Comparison of ENCODE assay signal across 8 cellular contexts in genomic region chr7:55415173-55415778, GRCh38. TPM values are rescaled to one million over a fixed set of nuclear protein-coding genes. Genes with fewer than 3 reads are reported as not detected.
DNase-seq lines count a peak whose midpoint lies in the region; ATAC-seq, FAIRE-seq and TF ChIP-seq lines count a peak whose summit lies in the region.

No MANE protein-coding gene starts in this region.

- no peak overlapping the region for H3K4me2 ChIP-seq in astrocyte (ENCODE audit: low read length)

- H3K36me3 ChIP-seq in A673 (ENCODE audit: insufficient read depth, low read length, poor library complexity, severe bottlenecking): no peaks in the 10 kb centered on the region
- no peaks in the 10 kb centered on the region for H3K36me3 ChIP-seq in astrocyte (ENCODE audit: insufficient read depth, low read length)

- H3K4me1 ChIP-seq in A673 (ENCODE audit: insufficient read depth, low read length, poor library complexity, severe bottlenecking): no peaks in the 10 kb centered on the region
- H3K4me1 ChIP-seq in astrocyte (ENCODE audit: insufficient read depth, low read length): no peaks in the 10 kb centered on the region

- CTCF ChIA-PET in A673 (lab: Charles Lee): interaction anchor here (0.5 to 1.0 kb wide), 5 partner anchors 16 to 649 kb away, joined by 3 to 7 read pairs (median 6); no protein-coding TSS in a partner anchor

- H3K4me3 ChIP-seq in A673 (ENCODE audit: low read depth, low read length, poor library complexity, severe bottlenecking): no peak overlapping the region
- no peak overlapping the region for H3K4me3 ChIP-seq in astrocyte (ENCODE audit: insufficient read depth, low read depth, low read length)

- H3K4me1 Mint-ChIP-seq in astrocyte (ENCODE audit: low read depth, unreplicated experiment): peaks cover 3% of the 10 kb centered on the region

- H3K9ac ChIP-seq in astrocyte (ENCODE audit: low read length): no peak overlapping the region

- H3K27me3 ChIP-seq in A673 (replicated peaks; ENCODE audit: insufficient read depth, low read depth, low read length, poor library complexity) (no peaks in the 10 kb centered on the region), astrocyte (ENCODE audit: insufficient read depth, low read length) (no peaks in the 10 kb centered on the region)

- POLR2A ChIA-PET in A673 (lab: Charles Lee; ENCODE audit: low non-redundant PET): no interaction called here

- no peaks in the 10 kb centered on the region for H3K9me3 Mint-ChIP-seq in astrocyte (ENCODE audit: unreplicated experiment)

- no peaks in the 10 kb centered on the region for H4K20me1 ChIP-seq in astrocyte (ENCODE audit: insufficient read depth, low read length)

- H3K79me2 ChIP-seq in astrocyte (ENCODE audit: insufficient read depth, low read length): no peaks in the 10 kb centered on the region

- H3K27ac ChIP-seq in A673 (ENCODE audit: low read depth, low read length, poor library complexity, severe bottlenecking) (no peak overlapping the region), astrocyte (ENCODE audit: low read depth, low read length) (no peak overlapping the region)

- ATAC-seq in GM18508 (IDR thresholded peaks at IDR 0.05; ENCODE audit: insufficient read depth, unreplicated experiment): peak; percentile 66
- peak; percentile 86 for ATAC-seq in HG02943 (IDR thresholded peaks at IDR 0.05; ENCODE audit: low read depth, unreplicated experiment)

- FAIRE-seq in astrocyte (lab: Jason Lieb, UNC): peak; percentile 70

- TF ChIP-seq CTCF in A673 (conservative IDR thresholded peaks at IDR 0.05; ENCODE audit: low read depth, low read length) (peak; percentile 80), astrocyte (IDR thresholded peaks at IDR 0.05; ENCODE audit: insufficient read depth, low read depth, low read length) (peak; percentile 69)

- H3K36me3 Mint-ChIP-seq in astrocyte (ENCODE audit: low read depth, unreplicated experiment): peaks cover 2% of the 10 kb centered on the region

- no peak overlapping the region for H3K4me3 Mint-ChIP-seq in astrocyte (ENCODE audit: unreplicated experiment)

- no peak overlapping the region for H2AFZ ChIP-seq in astrocyte (ENCODE audit: low read depth, low read length)

- no TSS peak for BruUV-seq in A673 (replicated peaks; lab: Mats Ljungman, UMichigan)

- no peak overlapping the region for H3K27ac Mint-ChIP-seq in astrocyte (ENCODE audit: unreplicated experiment)

- DNase-seq in A673 (ENCODE audit: low spot score) (peak; percentile 84), NCI-H2029 treated with DMSO at 0.1 percent for 48 hours (lab: John Stamatoyannopoulos, UW) (peak; percentile 59), T1000 (lab: John Stamatoyannopoulos, UW) (peak; percentile 70), astrocyte (ENCODE audit: low read depth) (peak; percentile 38), hippocampal formation (lab: John Stamatoyannopoulos, UW) (peak; percentile 76 to 82)
- peak; percentile 81 for DNase-seq in stimulated activated CD4-positive, alpha-beta T cell treated with anti-CD3 and anti-CD28 coated beads, Interleukin-12 subunit alpha, Interleukin-12 subunit beta, amount 100 ng/mL, for 4 hours

- intact Hi-C loops in A673 (cut with micrococcal nuclease; ENCODE audit: unreplicated experiment): loop anchor here (1.0 kb wide), 2 partner anchors 135 to 641 kb away; no protein-coding TSS in a partner anchor

- H3K27me3 Mint-ChIP-seq in astrocyte (ENCODE audit: low read depth, unreplicated experiment): no peaks in the 10 kb centered on the region

- H3K9me3 ChIP-seq in A673 (ENCODE audit: low read depth, low read length, poor library complexity, severe bottlenecking): no peaks in the 10 kb centered on the region
- H3K9me3 ChIP-seq in astrocyte (ENCODE audit: insufficient read depth, low read depth, low read length): no peaks in the 10 kb centered on the region

RNA-seq across cellular contexts. Expression of gene LANCL2, which starts 50.1 kb away (rescaled TPM):
- total RNA-seq in A673 (2021) (14.0 and 21.3 TPM in 2 replicates), astrocyte (35.6 and 35.9 TPM in 2 replicates)
